In the genomic region with DNA sequence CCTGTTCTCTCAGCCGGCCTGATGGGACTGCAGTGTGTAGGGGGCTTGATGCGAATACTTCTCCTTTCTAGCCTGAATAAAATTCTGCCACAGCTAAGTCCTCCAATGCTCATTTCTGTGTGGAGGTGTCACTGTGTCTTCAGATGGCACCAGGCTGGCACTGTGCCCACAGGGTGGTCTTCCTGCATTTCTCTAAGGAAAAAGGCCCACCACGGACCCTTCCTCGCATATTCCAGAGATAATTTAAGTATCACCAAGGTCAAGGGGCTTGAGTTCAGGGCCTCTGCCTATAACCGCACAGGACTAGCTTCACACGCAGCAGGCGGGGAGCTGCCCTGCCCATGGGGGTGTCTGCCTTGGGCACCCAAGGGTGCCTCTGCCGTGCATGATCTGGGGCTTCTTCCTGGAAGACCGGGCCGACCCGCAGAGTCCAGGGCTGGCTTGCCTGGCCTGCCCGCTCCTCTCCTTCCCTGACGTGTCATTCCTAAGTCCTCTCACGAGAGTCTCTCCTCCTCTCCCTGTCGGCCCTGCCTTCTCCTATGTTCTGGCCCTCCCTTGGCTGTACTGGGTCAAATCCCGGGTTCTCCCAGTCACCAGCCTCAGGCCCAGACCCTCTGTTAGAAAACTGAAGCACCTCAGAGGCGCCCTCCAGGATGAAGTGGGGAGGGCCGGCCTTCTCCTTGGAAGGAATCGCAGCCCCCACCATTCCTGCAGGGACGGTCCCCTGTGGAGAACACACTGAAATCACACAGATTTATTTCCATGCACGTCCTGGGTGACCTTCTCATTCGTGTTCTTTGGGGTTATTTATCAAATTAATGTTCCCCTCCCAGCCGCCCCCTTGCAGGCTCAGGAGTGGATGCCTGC, we compare ENCODE assay signal across 20 cellular contexts.
"Had no signal": no experiment of that assay in that cellular context is flagged by ENCODE, and none has a peak within 500 bp of the region (broad histone marks: within the 10 kb centered on the region; RNA-seq: fewer than 3 reads in every experiment).

No MANE protein-coding gene starts in this region.

- H3K27me3 ChIP-seq: adrenal gland, cardiac muscle cell, right lobe of liver, testis, uterus had no signal

- H3K4me3 ChIP-seq: adrenal gland, cardiac muscle cell, prostate gland, right lobe of liver, smooth muscle cell, stomach, testis, uterus had no signal

- H3K36me3 ChIP-seq: adrenal gland, cardiac muscle cell, prostate gland, right lobe of liver, stomach, uterus had no signal

- H3K4me2 ChIP-seq: smooth muscle cell had no signal

- H3K36me3 Mint-ChIP-seq: activated CD8-positive, alpha-beta memory T cell treated with anti-CD3 and anti-CD28 coated beads, Interleukin-2, amount 10 ng/mL, durations not matched to agents 7 days and 5 days; activated naive CD4-positive, alpha-beta T cell treated with anti-CD3 and anti-CD28 coated beads, Interleukin-2, amount 50 U/mL, for 24 hours; naive thymus-derived CD4-positive, alpha-beta T cell had no signal

- H3K27ac ChIP-seq: adrenal gland, cardiac muscle cell, prostate gland, right lobe of liver, uterus had no signal

- H3K9me3 ChIP-seq: adrenal gland, prostate gland, right lobe of liver, stomach, testis, uterus had no signal

- H3K4me1 ChIP-seq: adrenal gland, prostate gland, right lobe of liver, uterus had no signal

- H3K4me3 Mint-ChIP-seq: activated CD8-positive, alpha-beta memory T cell treated with anti-CD3 and anti-CD28 coated beads, Interleukin-2, amount 10 ng/mL, durations not matched to agents 7 days and 5 days; activated naive CD4-positive, alpha-beta T cell treated with anti-CD3 and anti-CD28 coated beads, Interleukin-2, amount 50 U/mL, for 24 hours; naive thymus-derived CD4-positive, alpha-beta T cell had no signal

- H3K27me3 Mint-ChIP-seq: activated CD8-positive, alpha-beta memory T cell treated with anti-CD3 and anti-CD28 coated beads, Interleukin-2, amount 10 ng/mL, durations not matched to agents 7 days and 5 days; activated naive CD4-positive, alpha-beta T cell treated with anti-CD3 and anti-CD28 coated beads, Interleukin-2, amount 50 U/mL, for 24 hours had no signal

- ATAC-seq: activated CD8-positive, alpha-beta memory T cell treated with anti-CD3 and anti-CD28 coated beads, Interleukin-2, amount 10 ng/mL, durations not matched to agents 7 days and 5 days; naive thymus-derived CD4-positive, alpha-beta T cell; right lobe of liver had no signal

- H3K9me3 Mint-ChIP-seq: activated naive CD4-positive, alpha-beta T cell treated with anti-CD3 and anti-CD28 coated beads, Interleukin-2, amount 50 U/mL, for 24 hours; naive thymus-derived CD4-positive, alpha-beta T cell had no signal

- H3K27ac Mint-ChIP-seq: activated CD8-positive, alpha-beta memory T cell treated with anti-CD3 and anti-CD28 coated beads, Interleukin-2, amount 10 ng/mL, durations not matched to agents 7 days and 5 days; activated naive CD4-positive, alpha-beta T cell treated with anti-CD3 and anti-CD28 coated beads, Interleukin-2, amount 50 U/mL, for 24 hours had no signal

- DNase-seq: activated CD4-positive, alpha-beta T cell treated with anti-CD3 and anti-CD28 coated beads for 1 hour; activated CD4-positive, alpha-beta T cell treated with anti-CD3 and anti-CD28 coated beads, Interleukin-2, amount 50 U/mL, for 48 hours; activated CD8-positive, alpha-beta memory T cell treated with anti-CD3 and anti-CD28 coated beads, Interleukin-2, amount 10 ng/mL, durations not matched to agents 7 days and 5 days; activated effector memory CD4-positive, alpha-beta T cell treated with Interleukin-2 at 50 U/mL for 16 hours; activated T-cell treated with anti-CD3 and anti-CD28 coated beads, Interleukin-2, amount 50 U/mL, for 1 hour; adrenal gland; effector CD8-positive, alpha-beta T cell; foreskin fibroblast; naive thymus-derived CD4-positive, alpha-beta T cell; nucleus accumbens; right lobe of liver; T-helper 1 cell; T1000; uterus had no signal
